Comparison of ENCODE assay signal across 15 cellular contexts in the genomic region with DNA sequence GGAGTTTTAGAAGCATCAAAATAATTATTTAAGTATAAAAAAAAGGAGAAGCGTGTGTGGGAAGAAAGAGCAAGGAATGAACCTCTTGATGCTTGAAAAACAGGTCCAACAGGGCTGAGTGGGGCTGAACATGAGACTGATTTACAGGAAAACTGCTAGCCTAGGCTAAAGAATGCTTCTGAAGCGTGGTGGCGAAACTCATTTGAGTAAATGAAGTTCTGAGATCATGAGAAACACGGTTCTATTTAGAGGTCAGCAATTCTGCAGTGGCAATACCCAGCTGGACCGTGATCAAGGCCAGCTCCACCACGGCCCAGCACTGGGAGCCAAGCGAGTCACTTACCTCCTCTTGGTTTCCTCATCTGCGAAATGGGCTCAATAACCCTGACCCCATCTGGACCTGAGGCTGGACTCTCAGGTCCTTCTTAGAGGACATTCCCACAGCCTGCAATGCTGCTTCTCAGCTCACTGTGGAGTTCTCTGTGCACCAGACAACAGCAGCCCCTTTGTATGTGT.
DNase-seq lines count a peak whose midpoint lies in the region; ATAC-seq, FAIRE-seq and TF ChIP-seq lines count a peak whose summit lies in the region.
"Had no signal": no experiment of that assay in that cellular context is flagged by ENCODE, and none has a peak within 500 bp of the region (broad histone marks: within the 10 kb centered on the region; RNA-seq: fewer than 3 reads in every experiment).

No MANE protein-coding gene starts in this region.

- no peak overlapping the region for H3K27ac ChIP-seq in esophagus muscularis mucosa (replicated peaks in 1 of 4)
- no peak overlapping the region for H3K27ac ChIP-seq in lung (ENCODE audit: low read depth in 1 of 2, low read length in 1 of 2)
- no peak overlapping the region for H3K27ac ChIP-seq in upper lobe of right lung

- no peaks in the 10 kb centered on the region for H3K9me3 ChIP-seq in esophagus muscularis mucosa
- no peaks in the 10 kb centered on the region for H3K9me3 ChIP-seq in lung (ENCODE audit: control insufficient read depth in 2 of 2, insufficient read depth in 1 of 2, low read length in 1 of 2)
- H3K9me3 ChIP-seq in upper lobe of right lung, result no peaks in the 10 kb centered on the region

- DNase-seq in bronchial epithelial cell (ENCODE audit: low read depth) (peak; percentile 8), esophagus muscularis mucosa (ENCODE audit: extremely low spot score) (peak; percentile 42), lung (ENCODE audit: low spot score) (no peak), upper lobe of right lung (no peak)
- no peak for DNase-seq in activated CD8-positive, alpha-beta memory T cell treated with anti-CD3 and anti-CD28 coated beads for 24 hours
- DNase-seq: C1 segment of cervical spinal cord; Calu3; CD4-positive, alpha-beta T cell; DMS 273 treated with DMSO at 0.1 percent for 48 hours; H9 had no signal

- H3K4me1 ChIP-seq in esophagus muscularis mucosa, result no peaks in the 10 kb centered on the region
- peaks cover 0 to 2% of the 10 kb centered on the region in 2 donors for H3K4me1 ChIP-seq in lung (ENCODE audit: control insufficient read depth in 2 of 2, insufficient read depth in 2 of 2, low read length in 2 of 2)
- no peaks in the 10 kb centered on the region for H3K4me1 ChIP-seq in upper lobe of right lung

- 87% methylated on average over 8 of the region's 8 CpGs for WGBS in esophagus muscularis mucosa
- 77 to 79% methylated on average over 8 of the region's 8 CpGs for WGBS in lung, 2 donors

- no peaks in the 10 kb centered on the region for H3K27me3 ChIP-seq in bronchial epithelial cell (ENCODE audit: control insufficient read depth, insufficient read depth, low read length)
- H3K27me3 ChIP-seq in esophagus muscularis mucosa, result peaks cover 0 to 6% (median 0%) of the 10 kb centered on the region in 4 donors
- peaks cover 4% of the 10 kb centered on the region for H3K27me3 ChIP-seq in lung (ENCODE audit: control insufficient read depth, insufficient read depth)
- no peaks in the 10 kb centered on the region for H3K27me3 ChIP-seq in upper lobe of right lung

- intact Hi-C loops in esophagus muscularis mucosa (cut with DNase I) (no loop called here), upper lobe of right lung (cut with DNase I) (no loop called here)

- TF ChIP-seq CTCF in bronchial epithelial cell (IDR thresholded peaks at IDR 0.05; ENCODE audit: insufficient read depth, low read length, severe bottlenecking), result no peak
- TF ChIP-seq CTCF in esophagus muscularis mucosa (IDR thresholded peaks at IDR 0.05), result no peak
- TF ChIP-seq CTCF in lung (IDR thresholded peaks at IDR 0.05; ENCODE audit: control extremely low read depth, extremely low read depth), result no peak
- TF ChIP-seq CTCF in upper lobe of right lung (IDR thresholded peaks at IDR 0.05), result no peak

- no peak for TF ChIP-seq POLR2A in esophagus muscularis mucosa (IDR thresholded peaks at IDR 0.05; ENCODE audit: low read depth)

- H3K4me3 ChIP-seq in bronchial epithelial cell (ENCODE audit: low read depth, low read length) (no peak overlapping the region), esophagus muscularis mucosa (no peak overlapping the region), lung (no peak overlapping the region), upper lobe of right lung (no peak overlapping the region)
- H3K4me3 ChIP-seq: GM23338 had no signal

- TF ChIP-seq EP300 in esophagus muscularis mucosa (IDR thresholded peaks at IDR 0.05), result no peak

- H3K36me3 ChIP-seq in bronchial epithelial cell (ENCODE audit: control insufficient read depth, insufficient read depth, low read length) (no peaks in the 10 kb centered on the region), esophagus muscularis mucosa (no peaks in the 10 kb centered on the region), lung (ENCODE audit: control insufficient read depth in 2 of 2, insufficient read depth in 2 of 2, low read length in 2 of 2) (no peaks in the 10 kb centered on the region), upper lobe of right lung (no peaks in the 10 kb centered on the region)

- ATAC-seq in lung (ENCODE audit: insufficient read depth, low FRiP score), result peak; percentile 23
- ATAC-seq in upper lobe of right lung, result peak; percentile 72
- ATAC-seq in HG02571 (IDR thresholded peaks at IDR 0.05; ENCODE audit: unreplicated experiment), result no peak
- ATAC-seq in GM21528 (IDR thresholded peaks at IDR 0.05; ENCODE audit: low FRiP score, unreplicated experiment), result no peak

- no peak for FAIRE-seq in bronchial epithelial cell (lab: Jason Lieb, UNC)
- FAIRE-seq: A204.1, HTR-8/SVneo had no signal

Comparison
In these comparisons a context has a peak if more than half of its experiments do, and no peak if none do; other contexts are left out.
1. DNase-seq: peak in bronchial epithelial cell (single experiment) and esophagus muscularis mucosa (single experiment); none in lung (single experiment), upper lobe of right lung (single experiment) and activated CD8-positive, alpha-beta memory T cell treated with anti-CD3 and anti-CD28 coated beads for 24 hours (single experiment).
2. ATAC-seq: peak in lung (single experiment) and upper lobe of right lung (single experiment); none in HG02571 (single experiment) and GM21528 (single experiment).